Comparison of ENCODE assay signal across 3 cellular contexts in genomic region chr1:155107309-155108283, GRCh38.
TF ChIP-seq lines count a peak whose summit lies in the region.

No MANE protein-coding gene starts in this region.

TF ChIP-seq in A549, 52 proteins besides CTCF, POLR2A, EP300 and RAD21 (continued from another document):
- TF ChIP-seq ZFP36 (IDR thresholded peaks at IDR 0.05; ENCODE audit: borderline replicate concordance, partially characterized antibody) (no peak), ELK1 (IDR thresholded peaks at IDR 0.05; ENCODE audit: low read depth, low read length) (no peak), CBX8 (IDR thresholded peaks at IDR 0.05) (no peak), KDM1A (IDR thresholded peaks at IDR 0.05; ENCODE audit: low read depth) (no peak), TP53 (CRISPR knock-in tag; IDR thresholded peaks at IDR 0.05) (no peak), TFCP2L1 (CRISPR knock-in tag; IDR thresholded peaks at IDR 0.05) (no peak), HDAC2 (IDR thresholded peaks at IDR 0.05) (no peak), NPAS2 (CRISPR knock-in tag; IDR thresholded peaks at IDR 0.05; ENCODE audit: borderline replicate concordance) (no peak), HOXB5 (CRISPR knock-in tag; IDR thresholded peaks at IDR 0.05) (no peak), EHMT2 (IDR thresholded peaks at IDR 0.05; ENCODE audit: low read depth) (no peak), JUN (IDR thresholded peaks at IDR 0.05) (no peak), FOXS1 (CRISPR knock-in tag; IDR thresholded peaks at IDR 0.05) (no peak), REST (IDR thresholded peaks at IDR 0.05) (no peak)
TF ChIP-seq in A549: peak in this region for 0.

TF ChIP-seq in WTC11, 78 proteins besides CTCF, POLR2A, EP300 and RAD21 (continued from another document):
- TF ChIP-seq FOXJ3 (CRISPR knock-in tag; IDR thresholded peaks at IDR 0.05; ENCODE audit: borderline replicate concordance) (no peak), IRF1 (CRISPR knock-in tag; IDR thresholded peaks at IDR 0.05) (no peak)

TF ChIP-seq in liver, 16 proteins besides CTCF, POLR2A, EP300 and RAD21 (continued from another document):
- TF ChIP-seq REST (IDR thresholded peaks at IDR 0.05) (peak; percentile 57), HNF4G (IDR thresholded peaks at IDR 0.05) (peak; percentile 93), ZBTB33 (IDR thresholded peaks at IDR 0.05) (peak; percentile 72), NR2F2 (IDR thresholded peaks at IDR 0.05) (no peak), FOXA1 (IDR thresholded peaks at IDR 0.05) (no peak), MAX (IDR thresholded peaks at IDR 0.05) (peak; percentile 70), HNF4A (conservative IDR thresholded peaks at IDR 0.05) (peak; percentile 95 to 97), SP1 (IDR thresholded peaks at IDR 0.05) (peak; percentile 97), FOXA2 (IDR thresholded peaks at IDR 0.05) (peak; percentile 74), YY1 (IDR thresholded peaks at IDR 0.05) (peak; percentile 86), RXRA (IDR thresholded peaks at IDR 0.05) (peak; percentile 74 to 93), EGR1 (IDR thresholded peaks at IDR 0.05; ENCODE audit: low read depth in 2 of 2) (peak in 1 of 2 donors; percentile 58), ATF3 (IDR thresholded peaks at IDR 0.05) (peak; percentile 17), GABPA (IDR thresholded peaks at IDR 0.05 in 1 of 2, conservative IDR thresholded peaks at IDR 0.05 in 1 of 2) (peak in 1 of 2 donors; percentile 20), JUND (IDR thresholded peaks at IDR 0.05) (peak in 1 of 2 donors; percentile 50)
